In the genomic region with DNA sequence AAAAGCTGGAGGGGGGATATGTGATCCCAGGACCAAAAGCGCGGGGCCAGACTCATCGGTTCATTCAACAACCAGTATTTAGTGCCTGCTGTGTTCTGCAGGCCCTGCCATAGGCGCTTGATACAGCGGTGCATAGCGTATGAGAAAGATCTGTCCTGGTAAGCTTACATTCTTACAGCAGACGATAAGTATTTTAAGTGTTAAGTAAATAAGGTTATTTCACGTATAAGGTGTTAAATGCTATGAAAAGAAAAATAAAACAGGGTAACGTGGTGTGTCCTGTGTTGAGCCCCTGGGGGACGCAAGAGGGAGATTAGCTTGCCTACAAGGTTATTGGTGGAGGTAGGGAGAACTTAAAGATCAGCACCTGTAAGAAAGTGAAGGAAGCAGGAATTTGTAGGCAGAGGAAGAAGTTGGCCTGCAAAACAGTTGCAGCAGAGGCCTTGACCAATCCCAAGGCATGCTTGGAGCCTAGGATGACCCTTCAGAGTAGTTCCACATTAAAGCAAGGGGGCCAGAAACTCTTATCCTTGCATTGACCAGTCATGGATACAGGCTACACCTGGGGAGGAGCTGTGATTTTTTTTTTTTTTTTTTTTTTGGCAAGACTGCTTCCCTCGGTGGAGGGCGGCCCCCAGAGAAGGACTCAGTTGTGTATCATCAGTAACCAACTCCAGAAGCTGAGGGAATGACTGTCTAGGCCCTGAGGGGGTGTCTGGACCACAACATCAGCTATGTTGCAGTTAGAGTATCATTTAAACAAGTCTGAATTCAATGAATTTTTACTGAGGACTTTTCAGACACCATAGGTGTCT, we compare ENCODE assay signal across 8 cellular contexts. TPM values are rescaled to one million over a fixed set of nuclear protein-coding genes. Genes with fewer than 3 reads are reported as not detected.
DNase-seq lines count a peak whose midpoint lies in the region; ATAC-seq and TF ChIP-seq lines count a peak whose summit lies in the region.

No MANE protein-coding gene starts in this region.

- H3K36me3 ChIP-seq in fibroblast of lung (ENCODE audit: control insufficient read depth, insufficient read depth, low read length), result no peaks in the 10 kb centered on the region
- H3K36me3 ChIP-seq in prostate gland, result no peaks in the 10 kb centered on the region

- H3K9ac ChIP-seq in fibroblast of lung (ENCODE audit: insufficient read depth, low read length), result peak overlapping the region; percentile 87

- TF ChIP-seq CTCF in fibroblast of lung (conservative IDR thresholded peaks at IDR 0.05 in 1 of 2, IDR thresholded peaks at IDR 0.05 in 1 of 2; ENCODE audit: low read depth in 1 of 2, low read length in 2 of 2), result no peak
- no peak for TF ChIP-seq CTCF in prostate gland (IDR thresholded peaks at IDR 0.05)

- no peaks in the 10 kb centered on the region for H3K27me3 ChIP-seq in fibroblast of lung (ENCODE audit: control insufficient read depth, insufficient read depth, low read length)
- no peaks in the 10 kb centered on the region for H3K27me3 ChIP-seq in prostate gland (replicated peaks; ENCODE audit: insufficient read depth)

- H3K9me3 ChIP-seq in fibroblast of lung (ENCODE audit: control insufficient read depth, insufficient read depth, low read depth, low read length) (no peaks in the 10 kb centered on the region), prostate gland (no peaks in the 10 kb centered on the region)

- 12% methylated on average over 12 of the region's 12 CpGs for WGBS in prostate gland

- H3K36me3 Mint-ChIP-seq in stimulated activated naive CD8-positive, alpha-beta T cell treated with anti-CD3 and anti-CD28 coated beads, Interleukin-15, Interleukin-2, amounts not matched to agents 100 ng/mL and 50 ng/mL, for 24 hours (ENCODE audit: low read depth), result peaks cover 8% of the 10 kb centered on the region

- H4K20me1 ChIP-seq in fibroblast of lung (ENCODE audit: control insufficient read depth, extremely low read depth, insufficient read depth, low read length), result no peaks in the 10 kb centered on the region

- no peak for TF ChIP-seq POLR2A in prostate gland (IDR thresholded peaks at IDR 0.05)

- peak overlapping the region; percentile 95 for H3K4me2 ChIP-seq in fibroblast of lung (ENCODE audit: extremely low read depth, insufficient read depth, low read length)

- H2AFZ ChIP-seq in fibroblast of lung (ENCODE audit: low read length), result peak overlapping the region; percentile 81

- ATAC-seq in stimulated activated naive CD8-positive, alpha-beta T cell treated with anti-CD3 and anti-CD28 coated beads, Interleukin-15, Interleukin-2, amounts not matched to agents 100 U/mL and 50 U/mL, for 24 hours, result no peak
- no peak for ATAC-seq in GM21825 (IDR thresholded peaks at IDR 0.05; ENCODE audit: unreplicated experiment)
- ATAC-seq in GM19328 (IDR thresholded peaks at IDR 0.05; ENCODE audit: unreplicated experiment), result no peak

- H3K27ac Mint-ChIP-seq in stimulated activated naive CD8-positive, alpha-beta T cell treated with anti-CD3 and anti-CD28 coated beads, Interleukin-15, Interleukin-2, amounts not matched to agents 100 ng/mL and 50 ng/mL, for 24 hours, result peak overlapping the region; percentile 45

- H3K27me3 Mint-ChIP-seq in stimulated activated naive CD8-positive, alpha-beta T cell treated with anti-CD3 and anti-CD28 coated beads, Interleukin-15, Interleukin-2, amounts not matched to agents 100 ng/mL and 50 ng/mL, for 24 hours, result no peaks in the 10 kb centered on the region

- no peak for DNase-seq in stimulated activated naive CD8-positive, alpha-beta T cell treated with anti-CD3 and anti-CD28 coated beads, Interleukin-15, Interleukin-2, amounts not matched to agents 100 U/mL and 50 U/mL, for 24 hours
- DNase-seq in SHP77 treated with DMSO at 0.1 percent for 48 hours (lab: John Stamatoyannopoulos, UW) (peak; percentile 85), fibroblast of lung (ENCODE audit: low read depth in 2 of 2) (peak in 1 of 2 donors; percentile 4), prostate gland (ENCODE audit: low spot score) (no peak), cortex of kidney (lab: John Stamatoyannopoulos, UW) (no peak)

- H3K4me1 ChIP-seq in fibroblast of lung (ENCODE audit: control insufficient read depth, extremely low read depth, insufficient read depth, low read length), result peaks cover 3% of the 10 kb centered on the region
- no peaks in the 10 kb centered on the region for H3K4me1 ChIP-seq in prostate gland (replicated peaks)

- peaks cover 23% of the 10 kb centered on the region for H3K4me1 Mint-ChIP-seq in stimulated activated naive CD8-positive, alpha-beta T cell treated with anti-CD3 and anti-CD28 coated beads, Interleukin-15, Interleukin-2, amounts not matched to agents 100 ng/mL and 50 ng/mL, for 24 hours (ENCODE audit: low read depth)

- H3K27ac ChIP-seq in fibroblast of lung (ENCODE audit: insufficient read depth, low read length) (no peak overlapping the region), prostate gland (peak overlapping the region; percentile 96 to 100)

- H3K9me3 Mint-ChIP-seq in stimulated activated naive CD8-positive, alpha-beta T cell treated with anti-CD3 and anti-CD28 coated beads, Interleukin-15, Interleukin-2, amounts not matched to agents 100 ng/mL and 50 ng/mL, for 24 hours, result no peaks in the 10 kb centered on the region

- peak overlapping the region; percentile 77 for H3K4me3 Mint-ChIP-seq in stimulated activated naive CD8-positive, alpha-beta T cell treated with anti-CD3 and anti-CD28 coated beads, Interleukin-15, Interleukin-2, amounts not matched to agents 100 ng/mL and 50 ng/mL, for 24 hours

- intact Hi-C loops in prostate gland (cut with DNase I), result no loop called here

- peak overlapping the region; percentile 47 to 84 (median 74) for H3K4me3 ChIP-seq in fibroblast of lung (replicated peaks in 1 of 4; ENCODE audit: control extremely low read depth in 1 of 4, insufficient read depth in 1 of 4, low read depth in 3 of 4, low read length in 4 of 4)
- H3K4me3 ChIP-seq in prostate gland, result peak overlapping the region; percentile 83 to 97

- H3K79me2 ChIP-seq in fibroblast of lung (ENCODE audit: control insufficient read depth, insufficient read depth, low read length), result no peaks in the 10 kb centered on the region

RNA-seq across cellular contexts. Expression of a gene that starts 0.5 kb away (rescaled TPM):
- total RNA-seq in fibroblast of lung (1.8 and 2.8 TPM in 2 replicates), prostate gland (10 to 100 TPM; 17.5 to 25.4 TPM)
- 0.76 and 1.8 TPM in 2 replicates for polyA plus RNA-seq in fibroblast of lung
- polyA plus RNA-seq in fibroblast of lung (2012), result 0.87 and 0.98 TPM in 2 replicates
- 9.6 TPM in 1 of 2 replicates, not detected in the other for polyA minus RNA-seq in fibroblast of lung (ENCODE audit: low replicate concordance)

RNA-seq across cellular contexts. Expression of a gene that starts 26.7 kb away (rescaled TPM):
- total RNA-seq in fibroblast of lung, result 6.4 and 10.8 TPM in 2 replicates
- polyA plus RNA-seq in fibroblast of lung, result 0.03 and 0.25 TPM in 2 replicates
- polyA plus RNA-seq in fibroblast of lung (2012), result 0.08 and 0.10 TPM in 2 replicates
- 0.11 TPM in 1 of 2 replicates, not detected in the other for polyA minus RNA-seq in fibroblast of lung (ENCODE audit: low replicate concordance)
- total RNA-seq in prostate gland, result 10 to 100 TPM in 1 of 2 donors, 1 to 10 TPM in 1; 8.2 to 10.7 TPM
